1 cellular context compared by ENCODE assay signal in the genomic region with DNA sequence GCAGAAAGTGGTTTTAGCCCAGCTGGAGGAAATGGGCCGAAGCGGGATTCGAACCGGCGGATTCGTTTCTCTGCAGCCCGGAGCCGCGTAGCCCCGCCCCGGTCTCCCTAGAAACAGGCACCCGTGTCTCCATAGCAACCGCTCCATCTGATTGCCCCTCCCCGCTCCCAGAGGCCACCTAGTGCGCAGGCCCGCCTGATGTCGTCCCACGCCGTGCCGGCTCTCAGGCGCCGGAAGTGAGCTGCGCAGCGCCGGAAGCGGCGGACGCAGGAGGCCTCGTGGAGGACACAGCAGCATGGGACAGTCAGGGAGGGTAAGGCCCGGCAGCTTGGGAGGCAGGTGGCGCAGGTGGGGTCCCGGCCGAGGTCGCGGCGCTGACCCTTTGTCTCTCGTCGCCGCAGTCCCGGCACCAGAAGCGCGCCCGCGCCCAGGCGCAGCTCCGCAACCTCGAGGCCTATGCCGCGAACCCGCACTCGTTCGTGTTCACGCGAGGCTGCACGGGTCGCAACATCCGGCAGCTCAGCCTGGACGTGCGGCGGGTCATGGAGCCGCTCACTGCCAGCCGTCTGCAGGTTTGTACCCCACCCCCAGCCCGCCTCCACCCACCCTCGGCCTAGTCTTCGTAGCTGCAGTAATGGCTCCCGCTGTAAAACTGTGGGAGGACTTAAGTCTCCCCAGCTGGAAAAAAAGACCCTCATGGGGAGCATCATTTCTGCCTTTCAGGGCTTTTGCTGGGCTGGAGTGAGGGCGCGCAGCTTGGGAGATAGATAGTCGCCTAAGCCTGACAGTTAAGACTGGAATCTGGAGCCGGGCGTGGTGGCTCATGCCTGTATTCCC.
A peak's percentile ranks its signal among the peaks of the same experiment; 100 is the strongest.
TF ChIP-seq lines count a peak whose summit lies in the region.

A gene with protein sequence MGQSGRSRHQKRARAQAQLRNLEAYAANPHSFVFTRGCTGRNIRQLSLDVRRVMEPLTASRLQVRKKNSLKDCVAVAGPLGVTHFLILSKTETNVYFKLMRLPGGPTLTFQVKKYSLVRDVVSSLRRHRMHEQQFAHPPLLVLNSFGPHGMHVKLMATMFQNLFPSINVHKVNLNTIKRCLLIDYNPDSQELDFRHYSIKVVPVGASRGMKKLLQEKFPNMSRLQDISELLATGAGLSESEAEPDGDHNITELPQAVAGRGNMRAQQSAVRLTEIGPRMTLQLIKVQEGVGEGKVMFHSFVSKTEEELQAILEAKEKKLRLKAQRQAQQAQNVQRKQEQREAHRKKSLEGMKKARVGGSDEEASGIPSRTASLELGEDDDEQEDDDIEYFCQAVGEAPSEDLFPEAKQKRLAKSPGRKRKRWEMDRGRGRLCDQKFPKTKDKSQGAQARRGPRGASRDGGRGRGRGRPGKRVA (plus strand): TSS at position 263 of the 837 bp plus-strand sequence. CDS start 33 bp downstream, at position 296.

TF ChIP-seq in HepG2, 621 proteins besides CTCF, POLR2A, EP300 and RAD21 (continued from another document and continues in another):
- peak; percentile 53 for TF ChIP-seq FOXO1 (CRISPR knock-in tag; IDR thresholded peaks at IDR 0.05)
- TF ChIP-seq ZNF768 (CRISPR knock-in tag; IDR thresholded peaks at IDR 0.05), result peak; percentile 76; the same call in 1 of the 2 replicates
- TF ChIP-seq RBM22 (optimal IDR thresholded peaks at IDR 0.05; ENCODE audit: low read length), result peak; percentile 99
- TF ChIP-seq, protein P1, sequence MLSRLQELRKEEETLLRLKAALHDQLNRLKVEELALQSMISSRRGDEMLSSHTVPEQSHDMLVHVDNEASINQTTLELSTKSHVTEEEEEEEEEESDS (CRISPR knock-in tag; IDR thresholded peaks at IDR 0.05; ENCODE audit: borderline replicate concordance), result no peak
- TF ChIP-seq, protein P2, sequence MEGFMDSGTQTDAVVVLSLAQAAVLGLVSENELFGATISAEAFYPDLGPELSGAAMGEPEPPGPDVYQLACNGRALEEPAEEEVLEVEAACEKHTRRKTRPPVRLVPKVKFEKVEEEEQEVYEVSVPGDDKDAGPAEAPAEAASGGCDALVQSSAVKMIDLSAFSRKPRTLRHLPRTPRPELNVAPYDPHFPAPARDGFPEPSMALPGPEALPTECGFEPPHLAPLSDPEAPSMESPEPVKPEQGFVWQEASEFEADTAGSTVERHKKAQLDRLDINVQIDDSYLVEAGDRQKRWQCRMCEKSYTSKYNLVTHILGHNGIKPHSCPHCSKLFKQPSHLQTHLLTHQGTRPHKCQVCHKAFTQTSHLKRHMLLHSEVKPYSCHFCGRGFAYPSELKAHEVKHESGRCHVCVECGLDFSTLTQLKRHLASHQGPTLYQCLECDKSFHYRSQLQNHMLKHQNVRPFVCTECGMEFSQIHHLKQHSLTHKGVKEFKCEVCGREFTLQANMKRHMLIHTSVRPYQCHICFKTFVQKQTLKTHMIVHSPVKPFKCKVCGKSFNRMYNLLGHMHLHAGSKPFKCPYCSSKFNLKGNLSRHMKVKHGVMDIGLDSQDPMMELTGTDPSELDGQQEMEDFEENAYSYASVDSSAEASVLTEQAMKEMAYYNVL (CRISPR knock-in tag; IDR thresholded peaks at IDR 0.05; ENCODE audit: borderline replicate concordance), result no peak
- TF ChIP-seq ZNF670 (CRISPR knock-in tag; IDR thresholded peaks at IDR 0.05; ENCODE audit: borderline replicate concordance), result peak; percentile 80; the same call in 1 of the 2 replicates
- peak; percentile 84 for TF ChIP-seq ZNF547 (CRISPR knock-in tag; IDR thresholded peaks at IDR 0.05)
- TF ChIP-seq, protein P3, sequence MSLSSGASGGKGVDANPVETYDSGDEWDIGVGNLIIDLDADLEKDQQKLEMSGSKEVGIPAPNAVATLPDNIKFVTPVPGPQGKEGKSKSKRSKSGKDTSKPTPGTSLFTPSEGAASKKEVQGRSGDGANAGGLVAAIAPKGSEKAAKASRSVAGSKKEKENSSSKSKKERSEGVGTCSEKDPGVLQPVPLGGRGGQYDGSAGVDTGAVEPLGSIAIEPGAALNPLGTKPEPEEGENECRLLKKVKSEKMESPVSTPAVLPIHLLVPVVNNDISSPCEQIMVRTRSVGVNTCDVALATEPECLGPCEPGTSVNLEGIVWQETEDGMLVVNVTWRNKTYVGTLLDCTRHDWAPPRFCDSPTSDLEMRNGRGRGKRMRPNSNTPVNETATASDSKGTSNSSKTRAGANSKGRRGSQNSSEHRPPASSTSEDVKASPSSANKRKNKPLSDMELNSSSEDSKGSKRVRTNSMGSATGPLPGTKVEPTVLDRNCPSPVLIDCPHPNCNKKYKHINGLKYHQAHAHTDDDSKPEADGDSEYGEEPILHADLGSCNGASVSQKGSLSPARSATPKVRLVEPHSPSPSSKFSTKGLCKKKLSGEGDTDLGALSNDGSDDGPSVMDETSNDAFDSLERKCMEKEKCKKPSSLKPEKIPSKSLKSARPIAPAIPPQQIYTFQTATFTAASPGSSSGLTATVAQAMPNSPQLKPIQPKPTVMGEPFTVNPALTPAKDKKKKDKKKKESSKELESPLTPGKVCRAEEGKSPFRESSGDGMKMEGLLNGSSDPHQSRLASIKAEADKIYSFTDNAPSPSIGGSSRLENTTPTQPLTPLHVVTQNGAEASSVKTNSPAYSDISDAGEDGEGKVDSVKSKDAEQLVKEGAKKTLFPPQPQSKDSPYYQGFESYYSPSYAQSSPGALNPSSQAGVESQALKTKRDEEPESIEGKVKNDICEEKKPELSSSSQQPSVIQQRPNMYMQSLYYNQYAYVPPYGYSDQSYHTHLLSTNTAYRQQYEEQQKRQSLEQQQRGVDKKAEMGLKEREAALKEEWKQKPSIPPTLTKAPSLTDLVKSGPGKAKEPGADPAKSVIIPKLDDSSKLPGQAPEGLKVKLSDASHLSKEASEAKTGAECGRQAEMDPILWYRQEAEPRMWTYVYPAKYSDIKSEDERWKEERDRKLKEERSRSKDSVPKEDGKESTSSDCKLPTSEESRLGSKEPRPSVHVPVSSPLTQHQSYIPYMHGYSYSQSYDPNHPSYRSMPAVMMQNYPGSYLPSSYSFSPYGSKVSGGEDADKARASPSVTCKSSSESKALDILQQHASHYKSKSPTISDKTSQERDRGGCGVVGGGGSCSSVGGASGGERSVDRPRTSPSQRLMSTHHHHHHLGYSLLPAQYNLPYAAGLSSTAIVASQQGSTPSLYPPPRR (CRISPR knock-in tag; IDR thresholded peaks at IDR 0.05; ENCODE audit: borderline replicate concordance), result no peak
- TF ChIP-seq, protein P4, sequence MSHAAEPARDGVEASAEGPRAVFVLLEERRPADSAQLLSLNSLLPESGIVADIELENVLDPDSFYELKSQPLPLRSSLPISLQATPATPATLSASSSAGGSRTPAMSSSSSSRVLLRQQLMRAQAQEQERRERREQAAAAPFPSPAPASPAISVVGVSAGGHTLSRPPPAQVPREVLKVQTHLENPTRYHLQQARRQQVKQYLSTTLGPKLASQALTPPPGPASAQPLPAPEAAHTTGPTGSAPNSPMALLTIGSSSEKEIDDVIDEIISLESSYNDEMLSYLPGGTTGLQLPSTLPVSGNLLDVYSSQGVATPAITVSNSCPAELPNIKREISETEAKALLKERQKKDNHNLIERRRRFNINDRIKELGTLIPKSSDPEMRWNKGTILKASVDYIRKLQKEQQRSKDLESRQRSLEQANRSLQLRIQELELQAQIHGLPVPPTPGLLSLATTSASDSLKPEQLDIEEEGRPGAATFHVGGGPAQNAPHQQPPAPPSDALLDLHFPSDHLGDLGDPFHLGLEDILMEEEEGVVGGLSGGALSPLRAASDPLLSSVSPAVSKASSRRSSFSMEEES (CRISPR knock-in tag; IDR thresholded peaks at IDR 0.05), result peak; percentile 70; the same call in 1 of the 2 replicates
- TF ChIP-seq, protein P5, sequence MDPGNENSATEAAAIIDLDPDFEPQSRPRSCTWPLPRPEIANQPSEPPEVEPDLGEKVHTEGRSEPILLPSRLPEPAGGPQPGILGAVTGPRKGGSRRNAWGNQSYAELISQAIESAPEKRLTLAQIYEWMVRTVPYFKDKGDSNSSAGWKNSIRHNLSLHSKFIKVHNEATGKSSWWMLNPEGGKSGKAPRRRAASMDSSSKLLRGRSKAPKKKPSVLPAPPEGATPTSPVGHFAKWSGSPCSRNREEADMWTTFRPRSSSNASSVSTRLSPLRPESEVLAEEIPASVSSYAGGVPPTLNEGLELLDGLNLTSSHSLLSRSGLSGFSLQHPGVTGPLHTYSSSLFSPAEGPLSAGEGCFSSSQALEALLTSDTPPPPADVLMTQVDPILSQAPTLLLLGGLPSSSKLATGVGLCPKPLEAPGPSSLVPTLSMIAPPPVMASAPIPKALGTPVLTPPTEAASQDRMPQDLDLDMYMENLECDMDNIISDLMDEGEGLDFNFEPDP (CRISPR knock-in tag; conservative IDR thresholded peaks at IDR 0.05), result 0 out of 2 replicates have a peak, but pooled peaks have one; percentile 22
- no peak for TF ChIP-seq POLR2AphosphoS2 (IDR thresholded peaks at IDR 0.05; ENCODE audit: low read depth, low read length)
- no peak for TF ChIP-seq ZFP36L1 (CRISPR knock-in tag; IDR thresholded peaks at IDR 0.05)
- 0 out of 2 replicates have a peak, but pooled peaks have one; percentile 15 for TF ChIP-seq ZNF598 (CRISPR knock-in tag; IDR thresholded peaks at IDR 0.05; ENCODE audit: borderline replicate concordance)
- peak; percentile 82; the same call in 1 of the 2 replicates for TF ChIP-seq ZBTB38 (CRISPR knock-in tag; IDR thresholded peaks at IDR 0.05)
- no peak for TF ChIP-seq KLF12 (CRISPR knock-in tag; IDR thresholded peaks at IDR 0.05; ENCODE audit: borderline replicate concordance)
- TF ChIP-seq, protein P6, sequence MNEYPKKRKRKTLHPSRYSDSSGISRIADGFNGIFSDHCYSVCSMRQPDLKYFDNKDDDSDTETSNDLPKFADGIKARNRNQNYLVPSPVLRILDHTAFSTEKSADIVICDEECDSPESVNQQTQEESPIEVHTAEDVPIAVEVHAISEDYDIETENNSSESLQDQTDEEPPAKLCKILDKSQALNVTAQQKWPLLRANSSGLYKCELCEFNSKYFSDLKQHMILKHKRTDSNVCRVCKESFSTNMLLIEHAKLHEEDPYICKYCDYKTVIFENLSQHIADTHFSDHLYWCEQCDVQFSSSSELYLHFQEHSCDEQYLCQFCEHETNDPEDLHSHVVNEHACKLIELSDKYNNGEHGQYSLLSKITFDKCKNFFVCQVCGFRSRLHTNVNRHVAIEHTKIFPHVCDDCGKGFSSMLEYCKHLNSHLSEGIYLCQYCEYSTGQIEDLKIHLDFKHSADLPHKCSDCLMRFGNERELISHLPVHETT (CRISPR knock-in tag; conservative IDR thresholded peaks at IDR 0.05), result no peak
- no peak for TF ChIP-seq ZFP36L2 (CRISPR knock-in tag; IDR thresholded peaks at IDR 0.05)
- peak; percentile 39 for TF ChIP-seq TEAD3 (CRISPR knock-in tag; optimal IDR thresholded peaks at IDR 0.05; ENCODE audit: borderline replicate concordance)
- TF ChIP-seq FOXA1 (IDR thresholded peaks at IDR 0.05), result no peak
- TF ChIP-seq FOXA1 (CRISPR knock-in tag; IDR thresholded peaks at IDR 0.05), result 0 out of 2 replicates have a peak, but pooled peaks have one; percentile 16
- no peak; the same call in 1 of the 2 replicates for TF ChIP-seq ZBTB7B (CRISPR knock-in tag; IDR thresholded peaks at IDR 0.05)
- peak; percentile 95 for TF ChIP-seq ZNF781 (CRISPR knock-in tag; IDR thresholded peaks at IDR 0.05; ENCODE audit: borderline replicate concordance, not compliant biosample characterization)
- TF ChIP-seq MAFK (conservative IDR thresholded peaks at IDR 0.05 in 1 of 2, IDR thresholded peaks at IDR 0.05 in 1 of 2; ENCODE audit: low read length in 2 of 2), result no peak
- TF ChIP-seq, protein P7, sequence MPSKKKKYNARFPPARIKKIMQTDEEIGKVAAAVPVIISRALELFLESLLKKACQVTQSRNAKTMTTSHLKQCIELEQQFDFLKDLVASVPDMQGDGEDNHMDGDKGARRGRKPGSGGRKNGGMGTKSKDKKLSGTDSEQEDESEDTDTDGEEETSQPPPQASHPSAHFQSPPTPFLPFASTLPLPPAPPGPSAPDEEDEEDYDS (CRISPR knock-in tag; IDR thresholded peaks at IDR 0.05), result peak; percentile 42
- TF ChIP-seq, protein P8, sequence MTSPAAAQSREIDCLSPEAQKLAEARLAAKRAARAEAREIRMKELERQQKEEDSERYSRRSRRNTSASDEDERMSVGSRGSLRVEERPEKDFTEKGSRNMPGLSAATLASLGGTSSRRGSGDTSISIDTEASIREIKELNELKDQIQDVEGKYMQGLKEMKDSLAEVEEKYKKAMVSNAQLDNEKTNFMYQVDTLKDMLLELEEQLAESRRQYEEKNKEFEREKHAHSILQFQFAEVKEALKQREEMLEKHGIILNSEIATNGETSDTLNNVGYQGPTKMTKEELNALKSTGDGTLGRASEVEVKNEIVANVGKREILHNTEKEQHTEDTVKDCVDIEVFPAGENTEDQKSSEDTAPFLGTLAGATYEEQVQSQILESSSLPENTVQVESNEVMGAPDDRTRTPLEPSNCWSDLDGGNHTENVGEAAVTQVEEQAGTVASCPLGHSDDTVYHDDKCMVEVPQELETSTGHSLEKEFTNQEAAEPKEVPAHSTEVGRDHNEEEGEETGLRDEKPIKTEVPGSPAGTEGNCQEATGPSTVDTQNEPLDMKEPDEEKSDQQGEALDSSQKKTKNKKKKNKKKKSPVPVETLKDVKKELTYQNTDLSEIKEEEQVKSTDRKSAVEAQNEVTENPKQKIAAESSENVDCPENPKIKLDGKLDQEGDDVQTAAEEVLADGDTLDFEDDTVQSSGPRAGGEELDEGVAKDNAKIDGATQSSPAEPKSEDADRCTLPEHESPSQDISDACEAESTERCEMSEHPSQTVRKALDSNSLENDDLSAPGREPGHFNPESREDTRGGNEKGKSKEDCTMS (CRISPR knock-in tag; conservative IDR thresholded peaks at IDR 0.05), result 0 out of 2 replicates have a peak, but pooled peaks have one; percentile 69
- TF ChIP-seq ZNF780A (CRISPR knock-in tag; IDR thresholded peaks at IDR 0.05), result no peak; the same call in 1 of the 2 replicates
- TF ChIP-seq TSC22D2 (CRISPR knock-in tag; IDR thresholded peaks at IDR 0.05; ENCODE audit: borderline replicate concordance), result no peak
- TF ChIP-seq, protein P9, sequence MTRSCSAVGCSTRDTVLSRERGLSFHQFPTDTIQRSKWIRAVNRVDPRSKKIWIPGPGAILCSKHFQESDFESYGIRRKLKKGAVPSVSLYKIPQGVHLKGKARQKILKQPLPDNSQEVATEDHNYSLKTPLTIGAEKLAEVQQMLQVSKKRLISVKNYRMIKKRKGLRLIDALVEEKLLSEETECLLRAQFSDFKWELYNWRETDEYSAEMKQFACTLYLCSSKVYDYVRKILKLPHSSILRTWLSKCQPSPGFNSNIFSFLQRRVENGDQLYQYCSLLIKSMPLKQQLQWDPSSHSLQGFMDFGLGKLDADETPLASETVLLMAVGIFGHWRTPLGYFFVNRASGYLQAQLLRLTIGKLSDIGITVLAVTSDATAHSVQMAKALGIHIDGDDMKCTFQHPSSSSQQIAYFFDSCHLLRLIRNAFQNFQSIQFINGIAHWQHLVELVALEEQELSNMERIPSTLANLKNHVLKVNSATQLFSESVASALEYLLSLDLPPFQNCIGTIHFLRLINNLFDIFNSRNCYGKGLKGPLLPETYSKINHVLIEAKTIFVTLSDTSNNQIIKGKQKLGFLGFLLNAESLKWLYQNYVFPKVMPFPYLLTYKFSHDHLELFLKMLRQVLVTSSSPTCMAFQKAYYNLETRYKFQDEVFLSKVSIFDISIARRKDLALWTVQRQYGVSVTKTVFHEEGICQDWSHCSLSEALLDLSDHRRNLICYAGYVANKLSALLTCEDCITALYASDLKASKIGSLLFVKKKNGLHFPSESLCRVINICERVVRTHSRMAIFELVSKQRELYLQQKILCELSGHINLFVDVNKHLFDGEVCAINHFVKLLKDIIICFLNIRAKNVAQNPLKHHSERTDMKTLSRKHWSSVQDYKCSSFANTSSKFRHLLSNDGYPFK (CRISPR knock-in tag; IDR thresholded peaks at IDR 0.05; ENCODE audit: borderline replicate concordance), result peak; percentile 85
- peak; percentile 79; the same call in 1 of the 2 replicates for TF ChIP-seq ZNF205 (CRISPR knock-in tag; IDR thresholded peaks at IDR 0.05)
- TF ChIP-seq, protein P10, sequence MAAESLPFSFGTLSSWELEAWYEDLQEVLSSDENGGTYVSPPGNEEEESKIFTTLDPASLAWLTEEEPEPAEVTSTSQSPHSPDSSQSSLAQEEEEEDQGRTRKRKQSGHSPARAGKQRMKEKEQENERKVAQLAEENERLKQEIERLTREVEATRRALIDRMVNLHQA (CRISPR knock-in tag; IDR thresholded peaks at IDR 0.05), result no peak
